ENCODE assay signal across 17 cellular contexts in genomic region chr10:16776896-16777295, GRCh38.
"Had no signal": no experiment of that assay in that cellular context is flagged by ENCODE, and none has a peak within 500 bp of the region (broad histone marks: within the 10 kb centered on the region; RNA-seq: fewer than 3 reads in every experiment).

No MANE protein-coding gene starts in this region.

- ATAC-seq: activated CD8-positive, alpha-beta memory T cell treated with anti-CD3 and anti-CD28 coated beads, Interleukin-2, amount 10 ng/mL, durations not matched to agents 7 days and 5 days; activated naive CD8-positive, alpha-beta T cell treated with anti-CD3 and anti-CD28 coated beads, Interleukin-2, amount 50 U/mL, for 24 hours; stimulated activated naive CD8-positive, alpha-beta T cell treated with anti-CD3 and anti-CD28 coated beads, Interleukin-15, Interleukin-2, amounts not matched to agents 100 U/mL and 50 U/mL, for 24 hours had no signal

- H3K4me3 Mint-ChIP-seq: activated CD8-positive, alpha-beta memory T cell treated with anti-CD3 and anti-CD28 coated beads, Interleukin-2, amount 10 ng/mL, durations not matched to agents 7 days and 5 days; activated naive CD4-positive, alpha-beta T cell treated with anti-CD3 and anti-CD28 coated beads for 36 hours; activated naive CD8-positive, alpha-beta T cell treated with anti-CD3 and anti-CD28 coated beads, Interleukin-2, amount 50 U/mL, for 24 hours had no signal

- H3K27ac ChIP-seq: cardiac muscle cell, foreskin keratinocyte, SJSA1 had no signal

- H3K9me3 ChIP-seq: ascending aorta, esophagus squamous epithelium, mucosa of descending colon, SJSA1, upper lobe of left lung had no signal

- H3K9me3 Mint-ChIP-seq: activated naive CD4-positive, alpha-beta T cell treated with anti-CD3 and anti-CD28 coated beads for 36 hours; activated naive CD8-positive, alpha-beta T cell treated with anti-CD3 and anti-CD28 coated beads, Interleukin-2, amount 50 U/mL, for 24 hours; activated T-helper 2 cell treated with anti-CD3 and anti-CD28 coated beads, Interferon-gamma antibody, Interleukin-2, Interleukin-4, amounts not matched to agents 10 μg/mL and 5 μg/mL and 100 μg/mL, durations not matched to agents 14 hours and 24 hours and 36 hours; naive thymus-derived CD4-positive, alpha-beta T cell had no signal

- H3K36me3 ChIP-seq: cardiac muscle cell had no signal

- DNase-seq: activated CD4-positive, alpha-beta T cell treated with anti-CD3 and anti-CD28 coated beads for 1 hour; activated CD4-positive, alpha-beta T cell treated with anti-CD3 and anti-CD28 coated beads, Interleukin-2, amount 50 U/mL, for 48 hours; activated CD8-positive, alpha-beta memory T cell treated with anti-CD3 and anti-CD28 coated beads, Interleukin-2, amount 10 ng/mL, durations not matched to agents 7 days and 5 days; activated naive CD4-positive, alpha-beta T cell treated with anti-CD3 and anti-CD28 coated beads for 36 hours; activated naive CD8-positive, alpha-beta T cell treated with anti-CD3 and anti-CD28 coated beads, Interleukin-2, amount 50 U/mL, for 24 hours; activated T-cell treated with anti-CD3 and anti-CD28 coated beads, Interleukin-2, amount 50 U/mL, for 1 hour; esophagus squamous epithelium; right cardiac atrium; stimulated activated naive CD8-positive, alpha-beta T cell treated with anti-CD3 and anti-CD28 coated beads, Interleukin-15, Interleukin-2, amounts not matched to agents 100 U/mL and 50 U/mL, for 24 hours; upper lobe of left lung had no signal

- H3K27me3 ChIP-seq: ascending aorta, cardiac muscle cell, esophagus squamous epithelium, foreskin keratinocyte, SJSA1, upper lobe of left lung had no signal

- H3K4me3 ChIP-seq: ascending aorta, cardiac muscle cell, esophagus squamous epithelium, mucosa of descending colon, SJSA1, upper lobe of left lung had no signal

- H3K27me3 Mint-ChIP-seq: activated CD8-positive, alpha-beta memory T cell treated with anti-CD3 and anti-CD28 coated beads, Interleukin-2, amount 10 ng/mL, durations not matched to agents 7 days and 5 days; activated naive CD8-positive, alpha-beta T cell treated with anti-CD3 and anti-CD28 coated beads, Interleukin-2, amount 50 U/mL, for 24 hours; naive thymus-derived CD4-positive, alpha-beta T cell had no signal

- H3K4me1 ChIP-seq: ascending aorta, foreskin keratinocyte, SJSA1 had no signal
